Comparison of ENCODE assay signal across 10 cellular contexts in genomic region chr4:130233377-130234047, GRCh38.
DNase-seq lines count a peak whose midpoint lies in the region; ATAC-seq lines count a peak whose summit lies in the region.
"Had no signal": no experiment of that assay in that cellular context is flagged by ENCODE, and none has a peak within 500 bp of the region (broad histone marks: within the 10 kb centered on the region; RNA-seq: fewer than 3 reads in every experiment).

No MANE protein-coding gene starts in this region.

- intact Hi-C loops in activated CD4-positive, alpha-beta T cell treated with anti-CD3 and anti-CD28 coated beads, Interleukin-2, amount 10 ng/mL, durations not matched to agents 24 days and 14 days (cut with micrococcal nuclease): no loop called here

- no peaks in the 10 kb centered on the region for H3K36me3 Mint-ChIP-seq in activated CD4-positive, alpha-beta T cell treated with anti-CD3 and anti-CD28 coated beads, Interleukin-2, amount 10 ng/mL, durations not matched to agents 24 days and 14 days (ENCODE audit: low read depth)
- H3K36me3 Mint-ChIP-seq: activated naive CD8-positive, alpha-beta T cell had no signal

- H3K27me3 Mint-ChIP-seq in activated CD4-positive, alpha-beta T cell treated with anti-CD3 and anti-CD28 coated beads, Interleukin-2, amount 10 ng/mL, durations not matched to agents 24 days and 14 days: no peaks in the 10 kb centered on the region
- H3K27me3 Mint-ChIP-seq: activated naive CD8-positive, alpha-beta T cell had no signal

- peak; percentile 57 for DNase-seq in activated CD4-positive, alpha-beta T cell treated with anti-CD3 and anti-CD28 coated beads, Interleukin-2, amount 10 ng/mL, durations not matched to agents 24 days and 14 days
- DNase-seq in activated CD4-positive, alpha-beta T cell treated with anti-CD3 and anti-CD28 coated beads, Interleukin-2, amount 50 U/mL, for 48 hours: no peak
- DNase-seq in NOMO-1 treated with dmso at 0.1 percent for 144 hours (lab: John Stamatoyannopoulos, UW; ENCODE audit: unreplicated experiment): peak; percentile 9
- DNase-seq in renal cortical epithelial cell (ENCODE audit: low read depth): peak; percentile 16
- DNase-seq in HPDE6-E6E7 (ENCODE audit: extremely low spot score): no peak
- DNase-seq in SKM-1 treated with dmso at 0.1 percent for 144 hours (lab: John Stamatoyannopoulos, UW; ENCODE audit: unreplicated experiment): no peak
- no peak for DNase-seq in hippocampal formation (lab: John Stamatoyannopoulos, UW)
- DNase-seq: KG1 had no signal

- peaks cover 8% of the 10 kb centered on the region for H3K9me3 Mint-ChIP-seq in activated CD4-positive, alpha-beta T cell treated with anti-CD3 and anti-CD28 coated beads, Interleukin-2, amount 10 ng/mL, durations not matched to agents 24 days and 14 days

- peak overlapping the region; percentile 3 for H3K4me3 Mint-ChIP-seq in activated CD4-positive, alpha-beta T cell treated with anti-CD3 and anti-CD28 coated beads, Interleukin-2, amount 10 ng/mL, durations not matched to agents 24 days and 14 days
- H3K4me3 Mint-ChIP-seq: activated naive CD8-positive, alpha-beta T cell had no signal

- H3K4me1 Mint-ChIP-seq in activated CD4-positive, alpha-beta T cell treated with anti-CD3 and anti-CD28 coated beads, Interleukin-2, amount 10 ng/mL, durations not matched to agents 24 days and 14 days: peaks cover 4% of the 10 kb centered on the region

- no peak overlapping the region for H3K27ac Mint-ChIP-seq in activated CD4-positive, alpha-beta T cell treated with anti-CD3 and anti-CD28 coated beads, Interleukin-2, amount 10 ng/mL, durations not matched to agents 24 days and 14 days
- H3K27ac Mint-ChIP-seq: activated naive CD8-positive, alpha-beta T cell had no signal

- ATAC-seq in HG02840 (IDR thresholded peaks at IDR 0.05; ENCODE audit: low FRiP score, unreplicated experiment): peak; percentile 94

Comparison
In these comparisons a context has a peak if more than half of its experiments do, and no peak if none do; other contexts are left out.
1. DNase-seq: peak in activated CD4-positive, alpha-beta T cell treated with anti-CD3 and anti-CD28 coated beads, Interleukin-2, amount 10 ng/mL, durations not matched to agents 24 days and 14 days (single experiment), NOMO-1 treated with dmso at 0.1 percent for 144 hours (single experiment) and renal cortical epithelial cell (single experiment); none in activated CD4-positive, alpha-beta T cell treated with anti-CD3 and anti-CD28 coated beads, Interleukin-2, amount 50 U/mL, for 48 hours (0 of 2), HPDE6-E6E7 (single experiment), SKM-1 treated with dmso at 0.1 percent for 144 hours (single experiment) and hippocampal formation (0 of 2).